Comparison of ENCODE assay signal across 21 cellular contexts in genomic region chr11:1011320-1011698, GRCh38. TPM values are rescaled to one million over a fixed set of nuclear protein-coding genes. Genes with fewer than 3 reads are reported as not detected.
"Had no signal": no experiment of that assay in that cellular context is flagged by ENCODE, and none has a peak within 500 bp of the region (broad histone marks: within the 10 kb centered on the region; RNA-seq: fewer than 3 reads in every experiment).

No MANE protein-coding gene starts in this region.

- DNase-seq: colonic mucosa; dermis blood vessel endothelial cell; erythroblast; foreskin melanocyte; heart left ventricle; hippocampal formation; mesendoderm; naive B cell; posterior cingulate gyrus; small intestine; stimulated activated CD4-positive, alpha-beta T cell treated with anti-CD3 and anti-CD28 coated beads, Interleukin-12 subunit alpha, Interleukin-12 subunit beta, amount 100 ng/mL, for 4 hours; stimulated activated naive CD4-positive, alpha-beta T cell; stomach; substantia nigra; transverse colon had no signal

- H3K9me3 Mint-ChIP-seq: nephron had no signal

- ATAC-seq: heart left ventricle had no signal

- H3K27ac Mint-ChIP-seq: nephron had no signal

- H3K4me3 Mint-ChIP-seq: nephron had no signal

- H3K27me3 Mint-ChIP-seq: naive B cell had no signal

RNA-seq across cellular contexts. Expression of gene MUC6, which starts 25.2 kb away (rescaled TPM):
- total RNA-seq: dermis blood vessel endothelial cell, heart left ventricle, kidney epithelial cell, lung microvascular endothelial cell, osteoblast, pulmonary artery endothelial cell, transverse colon, urinary bladder had no signal
